ENCODE assay signal across 9 cellular contexts in the genomic region with DNA sequence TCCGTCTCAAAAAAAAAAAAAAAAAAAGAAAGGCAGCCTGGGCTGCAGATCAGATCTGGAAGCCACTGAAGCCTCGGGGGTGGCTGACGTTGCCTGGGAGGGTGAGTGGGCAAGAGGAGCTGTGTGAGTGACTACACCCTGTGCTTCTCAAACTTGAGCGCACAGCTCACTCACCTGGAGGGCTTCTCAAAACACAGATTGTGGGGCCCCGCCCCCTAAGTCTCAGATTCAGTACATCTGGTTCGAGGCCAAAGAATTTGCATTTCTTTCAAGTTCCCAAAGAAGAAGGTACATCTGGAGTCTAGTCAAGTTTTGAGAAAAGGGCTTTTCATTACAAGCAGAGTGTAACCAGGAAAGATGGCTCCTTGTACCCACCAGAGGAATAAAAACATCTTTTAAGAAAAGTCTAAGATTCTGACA.
DNase-seq lines count a peak whose midpoint lies in the region; ATAC-seq lines count a peak whose summit lies in the region.
"Had no signal": no experiment of that assay in that cellular context is flagged by ENCODE, and none has a peak within 500 bp of the region (broad histone marks: within the 10 kb centered on the region; RNA-seq: fewer than 3 reads in every experiment).

No MANE protein-coding gene starts in this region.

- no peak for ATAC-seq in activated CD8-positive, alpha-beta memory T cell treated with anti-CD3 and anti-CD28 coated beads, Interleukin-2, amount 10 ng/mL, durations not matched to agents 7 days and 5 days
- peak; percentile 87 for ATAC-seq in HG03108 (IDR thresholded peaks at IDR 0.05; ENCODE audit: unreplicated experiment)
- peak; percentile 82 for ATAC-seq in activated T-helper 17 cell treated with anti-CD3 and anti-CD28 coated beads, Interleukin-2, amount 50 U/mL, for 72 hours (replicated peaks)
- ATAC-seq: Panc1 had no signal

- peaks cover 8% of the 10 kb centered on the region for H3K36me3 Mint-ChIP-seq in activated CD8-positive, alpha-beta memory T cell treated with anti-CD3 and anti-CD28 coated beads, Interleukin-2, amount 10 ng/mL, durations not matched to agents 7 days and 5 days
- H3K36me3 Mint-ChIP-seq in activated T-helper 17 cell treated with anti-CD3 and anti-CD28 coated beads, Interleukin-2, amount 50 U/mL, for 72 hours (ENCODE audit: low read depth) = no peaks in the 10 kb centered on the region
- H3K36me3 Mint-ChIP-seq in stimulated activated naive CD8-positive, alpha-beta T cell treated with anti-CD3 and anti-CD28 coated beads, Interleukin-15, Interleukin-2, amounts not matched to agents 100 ng/mL and 50 ng/mL, for 24 hours (ENCODE audit: low read depth) = no peaks in the 10 kb centered on the region

- H3K4me1 Mint-ChIP-seq in activated CD8-positive, alpha-beta memory T cell treated with anti-CD3 and anti-CD28 coated beads, Interleukin-2, amount 10 ng/mL, durations not matched to agents 7 days and 5 days = peaks cover 27% of the 10 kb centered on the region
- peaks cover 14% of the 10 kb centered on the region for H3K4me1 Mint-ChIP-seq in activated T-helper 17 cell treated with anti-CD3 and anti-CD28 coated beads, Interleukin-2, amount 50 U/mL, for 72 hours
- peaks cover 45% of the 10 kb centered on the region for H3K4me1 Mint-ChIP-seq in stimulated activated naive CD8-positive, alpha-beta T cell treated with anti-CD3 and anti-CD28 coated beads, Interleukin-15, Interleukin-2, amounts not matched to agents 100 ng/mL and 50 ng/mL, for 24 hours (ENCODE audit: low read depth)

- H3K27me3 Mint-ChIP-seq in activated CD8-positive, alpha-beta memory T cell treated with anti-CD3 and anti-CD28 coated beads, Interleukin-2, amount 10 ng/mL, durations not matched to agents 7 days and 5 days = no peaks in the 10 kb centered on the region
- H3K27me3 Mint-ChIP-seq in activated T-helper 17 cell treated with anti-CD3 and anti-CD28 coated beads, Interleukin-2, amount 50 U/mL, for 72 hours = no peaks in the 10 kb centered on the region
- H3K27me3 Mint-ChIP-seq in stimulated activated naive CD8-positive, alpha-beta T cell treated with anti-CD3 and anti-CD28 coated beads, Interleukin-15, Interleukin-2, amounts not matched to agents 100 ng/mL and 50 ng/mL, for 24 hours = no peaks in the 10 kb centered on the region

- DNase-seq in activated CD8-positive, alpha-beta memory T cell treated with anti-CD3 and anti-CD28 coated beads, Interleukin-2, amount 10 ng/mL, durations not matched to agents 7 days and 5 days = no peak
- no peak for DNase-seq in activated CD8-positive, alpha-beta memory T cell treated with anti-CD3 and anti-CD28 coated beads, Interleukin-2, amount 50 U/mL, for 48 hours
- DNase-seq in medulla oblongata (ENCODE audit: extremely low spot score) (no peak), Ammon's horn (ENCODE audit: low spot score) (no peak), SKM-1 (lab: John Stamatoyannopoulos, UW; ENCODE audit: unreplicated experiment) (no peak)

- CTCF ChIA-PET in activated CD8-positive, alpha-beta memory T cell treated with anti-CD3 and anti-CD28 coated beads, Interleukin-2, amount 10 ng/mL, durations not matched to agents 7 days and 5 days (lab: Charles Lee) = interaction anchor here (0.7 to 3.8 kb wide), 3 partner anchors 62 to 547 kb away, joined by 3 to 15 read pairs (median 5); no protein-coding TSS in a partner anchor

- no peaks in the 10 kb centered on the region for H3K9me3 Mint-ChIP-seq in activated CD8-positive, alpha-beta memory T cell treated with anti-CD3 and anti-CD28 coated beads, Interleukin-2, amount 10 ng/mL, durations not matched to agents 7 days and 5 days (ENCODE audit: low read depth)
- H3K9me3 Mint-ChIP-seq in activated T-helper 17 cell treated with anti-CD3 and anti-CD28 coated beads, Interleukin-2, amount 50 U/mL, for 72 hours = no peaks in the 10 kb centered on the region
- no peaks in the 10 kb centered on the region for H3K9me3 Mint-ChIP-seq in stimulated activated naive CD8-positive, alpha-beta T cell treated with anti-CD3 and anti-CD28 coated beads, Interleukin-15, Interleukin-2, amounts not matched to agents 100 ng/mL and 50 ng/mL, for 24 hours

- H3K4me3 Mint-ChIP-seq in activated CD8-positive, alpha-beta memory T cell treated with anti-CD3 and anti-CD28 coated beads, Interleukin-2, amount 10 ng/mL, durations not matched to agents 7 days and 5 days = no peak overlapping the region
- peak overlapping the region; percentile 46 for H3K4me3 Mint-ChIP-seq in activated T-helper 17 cell treated with anti-CD3 and anti-CD28 coated beads, Interleukin-2, amount 50 U/mL, for 72 hours
- H3K4me3 Mint-ChIP-seq in stimulated activated naive CD8-positive, alpha-beta T cell treated with anti-CD3 and anti-CD28 coated beads, Interleukin-15, Interleukin-2, amounts not matched to agents 100 ng/mL and 50 ng/mL, for 24 hours = no peak overlapping the region

- H3K27ac Mint-ChIP-seq in activated CD8-positive, alpha-beta memory T cell treated with anti-CD3 and anti-CD28 coated beads, Interleukin-2, amount 10 ng/mL, durations not matched to agents 7 days and 5 days = peak overlapping the region; percentile 11
- H3K27ac Mint-ChIP-seq in activated T-helper 17 cell treated with anti-CD3 and anti-CD28 coated beads, Interleukin-2, amount 50 U/mL, for 72 hours = peak overlapping the region; percentile 61
- H3K27ac Mint-ChIP-seq in stimulated activated naive CD8-positive, alpha-beta T cell treated with anti-CD3 and anti-CD28 coated beads, Interleukin-15, Interleukin-2, amounts not matched to agents 100 ng/mL and 50 ng/mL, for 24 hours = peak overlapping the region; percentile 63

Comparison
In these comparisons a context has a peak if more than half of its experiments do, and no peak if none do; other contexts are left out.
1. H3K27ac Mint-ChIP-seq: peak in every context shown above with its lines; median percentile 63 in stimulated activated naive CD8-positive, alpha-beta T cell treated with anti-CD3 and anti-CD28 coated beads, Interleukin-15, Interleukin-2, amounts not matched to agents 100 ng/mL and 50 ng/mL, for 24 hours; 61 in activated T-helper 17 cell treated with anti-CD3 and anti-CD28 coated beads, Interleukin-2, amount 50 U/mL, for 72 hours; 11 in activated CD8-positive, alpha-beta memory T cell treated with anti-CD3 and anti-CD28 coated beads, Interleukin-2, amount 10 ng/mL, durations not matched to agents 7 days and 5 days.